Comparison of ENCODE assay signal across 1 cellular context in the genomic region with DNA sequence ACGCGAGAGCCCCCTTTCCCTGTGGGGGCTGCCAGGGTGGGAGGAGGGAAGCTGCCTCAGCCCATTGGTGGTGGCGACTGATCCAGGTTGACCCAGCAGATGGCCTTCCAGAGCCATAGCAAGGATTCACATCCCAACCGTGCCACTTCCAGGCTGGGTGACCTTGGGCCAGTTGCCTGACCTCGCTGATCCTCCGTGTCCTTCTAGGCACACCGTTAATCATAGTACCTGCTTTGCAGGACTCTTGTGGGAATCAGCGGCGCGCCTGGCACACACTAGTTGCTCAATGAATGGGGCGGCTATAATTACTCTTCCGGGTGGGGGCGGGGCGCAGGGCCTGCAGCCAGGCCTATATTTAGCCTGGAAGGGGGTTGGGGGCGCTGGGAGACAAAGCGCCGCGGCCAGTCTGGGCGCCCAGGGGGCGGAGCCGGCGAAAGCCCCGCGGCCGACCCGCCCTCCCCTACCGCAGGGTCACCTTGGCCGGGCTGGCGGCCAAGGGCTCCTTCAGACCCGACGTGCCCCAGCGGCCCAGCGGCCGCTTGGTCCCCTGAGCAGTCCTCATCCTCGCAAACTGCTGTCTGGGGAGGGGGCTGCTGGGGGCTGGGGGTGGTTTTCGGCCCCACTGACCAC.
TF ChIP-seq lines count a peak whose summit lies in the region.

No MANE protein-coding gene starts in this region.

TF ChIP-seq in HepG2, 621 proteins besides CTCF, POLR2A, EP300 and RAD21 (continued from another document):
- TF ChIP-seq RBFOX2 (IDR thresholded peaks at IDR 0.05; ENCODE audit: low read depth, low read length): peak; percentile 59
- TF ChIP-seq TEAD3 (CRISPR knock-in tag; optimal IDR thresholded peaks at IDR 0.05; ENCODE audit: borderline replicate concordance): no peak
- TF ChIP-seq SALL1 (CRISPR knock-in tag; IDR thresholded peaks at IDR 0.05): peak; percentile 48; the same call in 1 of the 2 replicates
- TF ChIP-seq GABPB1 (CRISPR knock-in tag; IDR thresholded peaks at IDR 0.05): peak; percentile 59; the same call in 1 of the 2 replicates
- TF ChIP-seq, protein P1, sequence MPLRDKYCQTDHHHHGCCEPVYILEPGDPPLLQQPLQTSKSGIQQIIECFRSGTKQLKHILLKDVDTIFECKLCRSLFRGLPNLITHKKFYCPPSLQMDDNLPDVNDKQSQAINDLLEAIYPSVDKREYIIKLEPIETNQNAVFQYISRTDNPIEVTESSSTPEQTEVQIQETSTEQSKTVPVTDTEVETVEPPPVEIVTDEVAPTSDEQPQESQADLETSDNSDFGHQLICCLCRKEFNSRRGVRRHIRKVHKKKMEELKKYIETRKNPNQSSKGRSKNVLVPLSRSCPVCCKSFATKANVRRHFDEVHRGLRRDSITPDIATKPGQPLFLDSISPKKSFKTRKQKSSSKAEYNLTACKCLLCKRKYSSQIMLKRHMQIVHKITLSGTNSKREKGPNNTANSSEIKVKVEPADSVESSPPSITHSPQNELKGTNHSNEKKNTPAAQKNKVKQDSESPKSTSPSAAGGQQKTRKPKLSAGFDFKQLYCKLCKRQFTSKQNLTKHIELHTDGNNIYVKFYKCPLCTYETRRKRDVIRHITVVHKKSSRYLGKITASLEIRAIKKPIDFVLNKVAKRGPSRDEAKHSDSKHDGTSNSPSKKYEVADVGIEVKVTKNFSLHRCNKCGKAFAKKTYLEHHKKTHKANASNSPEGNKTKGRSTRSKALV (CRISPR knock-in tag; IDR thresholded peaks at IDR 0.05): no peak
- no peak for TF ChIP-seq ZBTB20 (CRISPR knock-in tag; IDR thresholded peaks at IDR 0.05; ENCODE audit: borderline replicate concordance, low read depth)
- no peak for TF ChIP-seq ZNF33A (CRISPR knock-in tag; IDR thresholded peaks at IDR 0.05; ENCODE audit: borderline replicate concordance)
- no peak for TF ChIP-seq ZNF644 (CRISPR knock-in tag; IDR thresholded peaks at IDR 0.05; ENCODE audit: low read depth)
- 0 out of 2 replicates have a peak, but pooled peaks have one; percentile 42 for TF ChIP-seq ZNF468 (CRISPR knock-in tag; IDR thresholded peaks at IDR 0.05)
- peak; percentile 42; the same call in 1 of the 2 replicates for TF ChIP-seq SIN3A (IDR thresholded peaks at IDR 0.05; ENCODE audit: borderline replicate concordance, low read depth, low read length)
- TF ChIP-seq MAFG (CRISPR knock-in tag; IDR thresholded peaks at IDR 0.05): no peak
- TF ChIP-seq SPEN (CRISPR knock-in tag; IDR thresholded peaks at IDR 0.05; ENCODE audit: low read depth): peak; percentile 59
- no peak for TF ChIP-seq ZNF124 (CRISPR knock-in tag; IDR thresholded peaks at IDR 0.05)
- TF ChIP-seq, protein P2, sequence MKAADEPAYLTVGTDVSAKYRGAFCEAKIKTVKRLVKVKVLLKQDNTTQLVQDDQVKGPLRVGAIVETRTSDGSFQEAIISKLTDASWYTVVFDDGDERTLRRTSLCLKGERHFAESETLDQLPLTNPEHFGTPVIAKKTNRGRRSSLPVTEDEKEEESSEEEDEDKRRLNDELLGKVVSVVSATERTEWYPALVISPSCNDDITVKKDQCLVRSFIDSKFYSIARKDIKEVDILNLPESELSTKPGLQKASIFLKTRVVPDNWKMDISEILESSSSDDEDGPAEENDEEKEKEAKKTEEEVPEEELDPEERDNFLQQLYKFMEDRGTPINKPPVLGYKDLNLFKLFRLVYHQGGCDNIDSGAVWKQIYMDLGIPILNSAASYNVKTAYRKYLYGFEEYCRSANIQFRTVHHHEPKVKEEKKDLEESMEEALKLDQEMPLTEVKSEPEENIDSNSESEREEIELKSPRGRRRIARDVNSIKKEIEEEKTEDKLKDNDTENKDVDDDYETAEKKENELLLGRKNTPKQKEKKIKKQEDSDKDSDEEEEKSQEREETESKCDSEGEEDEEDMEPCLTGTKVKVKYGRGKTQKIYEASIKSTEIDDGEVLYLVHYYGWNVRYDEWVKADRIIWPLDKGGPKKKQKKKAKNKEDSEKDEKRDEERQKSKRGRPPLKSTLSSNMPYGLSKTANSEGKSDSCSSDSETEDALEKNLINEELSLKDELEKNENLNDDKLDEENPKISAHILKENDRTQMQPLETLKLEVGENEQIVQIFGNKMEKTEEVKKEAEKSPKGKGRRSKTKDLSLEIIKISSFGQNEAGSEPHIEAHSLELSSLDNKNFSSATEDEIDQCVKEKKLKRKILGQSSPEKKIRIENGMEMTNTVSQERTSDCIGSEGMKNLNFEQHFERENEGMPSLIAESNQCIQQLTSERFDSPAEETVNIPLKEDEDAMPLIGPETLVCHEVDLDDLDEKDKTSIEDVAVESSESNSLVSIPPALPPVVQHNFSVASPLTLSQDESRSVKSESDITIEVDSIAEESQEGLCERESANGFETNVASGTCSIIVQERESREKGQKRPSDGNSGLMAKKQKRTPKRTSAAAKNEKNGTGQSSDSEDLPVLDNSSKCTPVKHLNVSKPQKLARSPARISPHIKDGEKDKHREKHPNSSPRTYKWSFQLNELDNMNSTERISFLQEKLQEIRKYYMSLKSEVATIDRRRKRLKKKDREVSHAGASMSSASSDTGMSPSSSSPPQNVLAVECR (CRISPR knock-in tag; IDR thresholded peaks at IDR 0.05; ENCODE audit: borderline replicate concordance): peak; percentile 44; the same call in 1 of the 2 replicates
- TF ChIP-seq ELF3 (CRISPR knock-in tag; IDR thresholded peaks at IDR 0.05): peak; percentile 40; the same call in 1 of the 2 replicates
- TF ChIP-seq HMG20A (CRISPR knock-in tag; IDR thresholded peaks at IDR 0.05; ENCODE audit: borderline replicate concordance): no peak
- TF ChIP-seq ZNF703 (CRISPR knock-in tag; IDR thresholded peaks at IDR 0.05; ENCODE audit: borderline replicate concordance): no peak
- TF ChIP-seq, protein P3, sequence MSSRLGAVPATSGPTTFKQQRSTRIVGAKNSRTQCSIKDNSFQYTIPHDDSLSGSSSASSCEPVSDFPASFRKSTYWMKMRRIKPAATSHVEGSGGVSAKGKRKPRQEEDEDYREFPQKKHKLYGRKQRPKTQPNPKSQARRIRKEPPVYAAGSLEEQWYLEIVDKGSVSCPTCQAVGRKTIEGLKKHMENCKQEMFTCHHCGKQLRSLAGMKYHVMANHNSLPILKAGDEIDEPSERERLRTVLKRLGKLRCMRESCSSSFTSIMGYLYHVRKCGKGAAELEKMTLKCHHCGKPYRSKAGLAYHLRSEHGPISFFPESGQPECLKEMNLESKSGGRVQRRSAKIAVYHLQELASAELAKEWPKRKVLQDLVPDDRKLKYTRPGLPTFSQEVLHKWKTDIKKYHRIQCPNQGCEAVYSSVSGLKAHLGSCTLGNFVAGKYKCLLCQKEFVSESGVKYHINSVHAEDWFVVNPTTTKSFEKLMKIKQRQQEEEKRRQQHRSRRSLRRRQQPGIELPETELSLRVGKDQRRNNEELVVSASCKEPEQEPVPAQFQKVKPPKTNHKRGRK (CRISPR knock-in tag; IDR thresholded peaks at IDR 0.05): no peak
- no peak for TF ChIP-seq LCORL (IDR thresholded peaks at IDR 0.05)
- TF ChIP-seq LCORL (CRISPR knock-in tag; IDR thresholded peaks at IDR 0.05): peak; percentile 56
- peak; percentile 41 for TF ChIP-seq STAG1 (CRISPR knock-in tag; IDR thresholded peaks at IDR 0.05)
- 0 out of 2 replicates have a peak, but pooled peaks have one; percentile 34 for TF ChIP-seq ZBTB7B (CRISPR knock-in tag; IDR thresholded peaks at IDR 0.05)
- peak; percentile 69; the same call in 1 of the 2 replicates for TF ChIP-seq AKAP8 (CRISPR knock-in tag; IDR thresholded peaks at IDR 0.05)
- 0 out of 2 replicates have a peak, but pooled peaks have one; percentile 54 for TF ChIP-seq ZNF747 (CRISPR knock-in tag; IDR thresholded peaks at IDR 0.05; ENCODE audit: borderline replicate concordance)
- TF ChIP-seq SP1 (IDR thresholded peaks at IDR 0.05): no peak
- peak; percentile 17; the same call in 1 of the 2 replicates for TF ChIP-seq SP1 (CRISPR knock-in tag; IDR thresholded peaks at IDR 0.05)
- TF ChIP-seq GABPA (IDR thresholded peaks at IDR 0.05; ENCODE audit: low read depth, low read length): no peak
- TF ChIP-seq GABPA (CRISPR knock-in tag; IDR thresholded peaks at IDR 0.05; ENCODE audit: low read depth): 0 out of 2 replicates have a peak, but pooled peaks have one; percentile 10
- 0 out of 2 replicates have a peak, but pooled peaks have one; percentile 19 for TF ChIP-seq ZNF572 (CRISPR knock-in tag; IDR thresholded peaks at IDR 0.05)
- peak; percentile 54; the same call in 1 of the 2 replicates for TF ChIP-seq CEBPB (IDR thresholded peaks at IDR 0.05; ENCODE audit: borderline replicate concordance, low read depth, low read length)
- TF ChIP-seq, protein P4, sequence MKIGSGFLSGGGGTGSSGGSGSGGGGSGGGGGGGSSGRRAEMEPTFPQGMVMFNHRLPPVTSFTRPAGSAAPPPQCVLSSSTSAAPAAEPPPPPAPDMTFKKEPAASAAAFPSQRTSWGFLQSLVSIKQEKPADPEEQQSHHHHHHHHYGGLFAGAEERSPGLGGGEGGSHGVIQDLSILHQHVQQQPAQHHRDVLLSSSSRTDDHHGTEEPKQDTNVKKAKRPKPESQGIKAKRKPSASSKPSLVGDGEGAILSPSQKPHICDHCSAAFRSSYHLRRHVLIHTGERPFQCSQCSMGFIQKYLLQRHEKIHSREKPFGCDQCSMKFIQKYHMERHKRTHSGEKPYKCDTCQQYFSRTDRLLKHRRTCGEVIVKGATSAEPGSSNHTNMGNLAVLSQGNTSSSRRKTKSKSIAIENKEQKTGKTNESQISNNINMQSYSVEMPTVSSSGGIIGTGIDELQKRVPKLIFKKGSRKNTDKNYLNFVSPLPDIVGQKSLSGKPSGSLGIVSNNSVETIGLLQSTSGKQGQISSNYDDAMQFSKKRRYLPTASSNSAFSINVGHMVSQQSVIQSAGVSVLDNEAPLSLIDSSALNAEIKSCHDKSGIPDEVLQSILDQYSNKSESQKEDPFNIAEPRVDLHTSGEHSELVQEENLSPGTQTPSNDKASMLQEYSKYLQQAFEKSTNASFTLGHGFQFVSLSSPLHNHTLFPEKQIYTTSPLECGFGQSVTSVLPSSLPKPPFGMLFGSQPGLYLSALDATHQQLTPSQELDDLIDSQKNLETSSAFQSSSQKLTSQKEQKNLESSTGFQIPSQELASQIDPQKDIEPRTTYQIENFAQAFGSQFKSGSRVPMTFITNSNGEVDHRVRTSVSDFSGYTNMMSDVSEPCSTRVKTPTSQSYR (CRISPR knock-in tag; IDR thresholded peaks at IDR 0.05; ENCODE audit: borderline replicate concordance): peak; percentile 88
- TF ChIP-seq, protein P5, sequence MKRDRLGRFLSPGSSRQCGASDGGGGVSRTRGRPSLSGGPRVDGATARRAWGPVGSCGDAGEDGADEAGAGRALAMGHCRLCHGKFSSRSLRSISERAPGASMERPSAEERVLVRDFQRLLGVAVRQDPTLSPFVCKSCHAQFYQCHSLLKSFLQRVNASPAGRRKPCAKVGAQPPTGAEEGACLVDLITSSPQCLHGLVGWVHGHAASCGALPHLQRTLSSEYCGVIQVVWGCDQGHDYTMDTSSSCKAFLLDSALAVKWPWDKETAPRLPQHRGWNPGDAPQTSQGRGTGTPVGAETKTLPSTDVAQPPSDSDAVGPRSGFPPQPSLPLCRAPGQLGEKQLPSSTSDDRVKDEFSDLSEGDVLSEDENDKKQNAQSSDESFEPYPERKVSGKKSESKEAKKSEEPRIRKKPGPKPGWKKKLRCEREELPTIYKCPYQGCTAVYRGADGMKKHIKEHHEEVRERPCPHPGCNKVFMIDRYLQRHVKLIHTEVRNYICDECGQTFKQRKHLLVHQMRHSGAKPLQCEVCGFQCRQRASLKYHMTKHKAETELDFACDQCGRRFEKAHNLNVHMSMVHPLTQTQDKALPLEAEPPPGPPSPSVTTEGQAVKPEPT (CRISPR knock-in tag; IDR thresholded peaks at IDR 0.05; ENCODE audit: low read depth): no peak
- no peak for TF ChIP-seq HNRNPL (IDR thresholded peaks at IDR 0.05; ENCODE audit: low read depth, low read length)
TF ChIP-seq in HepG2: peak in this region for 78.
